11 cellular contexts compared by ENCODE assay signal in the genomic region with DNA sequence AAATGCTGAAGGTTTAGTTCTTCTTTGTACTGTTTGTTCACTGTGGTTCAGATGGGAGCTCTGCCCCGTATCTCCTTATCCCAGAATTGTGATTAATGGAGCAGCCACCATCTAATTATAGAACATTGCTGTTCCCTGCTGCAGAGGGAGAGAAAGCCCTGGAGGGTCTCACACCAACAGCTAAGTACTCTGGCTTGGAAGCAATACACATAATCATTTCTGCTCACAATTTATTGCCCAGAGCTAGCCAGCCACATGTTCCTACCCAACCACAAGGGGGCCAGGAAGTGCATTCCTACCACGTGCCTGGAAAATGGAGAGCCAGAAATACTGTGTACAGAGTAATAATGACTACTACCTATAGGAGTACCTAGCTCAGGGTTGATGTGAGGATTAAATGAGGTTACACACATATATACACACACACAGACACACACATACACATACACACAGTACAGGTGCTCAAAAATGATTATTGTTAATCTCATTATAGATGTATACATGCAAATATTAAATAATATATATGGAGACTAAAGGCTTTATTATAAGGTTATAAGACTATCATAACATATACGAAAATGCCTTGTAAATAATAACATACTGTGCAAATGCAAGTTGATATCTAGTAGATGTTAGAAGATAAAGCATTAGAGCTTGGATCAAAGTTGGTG. TPM values are rescaled to one million over a fixed set of nuclear protein-coding genes. Genes with fewer than 3 reads are reported as not detected.
DNase-seq lines count a peak whose midpoint lies in the region; TF ChIP-seq lines count a peak whose summit lies in the region.
"Had no signal": no experiment of that assay in that cellular context is flagged by ENCODE, and none has a peak within 500 bp of the region (broad histone marks: within the 10 kb centered on the region; RNA-seq: fewer than 3 reads in every experiment).

No MANE protein-coding gene starts in this region.

- no peak overlapping the region for H3K27ac Mint-ChIP-seq in CD4-positive, alpha-beta memory T cell
- H3K27ac Mint-ChIP-seq: activated naive CD4-positive, alpha-beta T cell treated with anti-CD3 and anti-CD28 coated beads, Interleukin-2, amount 50 U/mL, for 24 hours had no signal

- H3K36me3 Mint-ChIP-seq in CD4-positive, alpha-beta memory T cell: no peaks in the 10 kb centered on the region
- H3K36me3 Mint-ChIP-seq: activated naive CD4-positive, alpha-beta T cell treated with anti-CD3 and anti-CD28 coated beads, Interleukin-2, amount 50 U/mL, for 24 hours had no signal

- H3K4me3 ChIP-seq in AG10803 (ENCODE audit: low read length): no peak overlapping the region
- no peak overlapping the region for H3K4me3 ChIP-seq in CD4-positive, alpha-beta memory T cell (ENCODE audit: low read length in 2 of 2)

- H3K27me3 Mint-ChIP-seq in CD4-positive, alpha-beta memory T cell: peaks cover 15 to 30% of the 10 kb centered on the region in 2 donors

- H3K9me3 ChIP-seq in CD4-positive, alpha-beta memory T cell (ENCODE audit: control insufficient read depth in 1 of 2, low read length in 2 of 2): no peaks in the 10 kb centered on the region

- H3K27me3 ChIP-seq in CD4-positive, alpha-beta memory T cell (ENCODE audit: insufficient read depth, low read length): peaks cover 4% of the 10 kb centered on the region

- H3K9me3 Mint-ChIP-seq in CD4-positive, alpha-beta memory T cell: peaks cover 0 to 6% (median under 1%) of the 10 kb centered on the region in 8 donors

- no peaks in the 10 kb centered on the region for H3K36me3 ChIP-seq in CD4-positive, alpha-beta memory T cell (ENCODE audit: insufficient read depth, low read length)

- H3K4me3 Mint-ChIP-seq in CD4-positive, alpha-beta memory T cell: no peak overlapping the region
- H3K4me3 Mint-ChIP-seq: activated naive CD4-positive, alpha-beta T cell treated with anti-CD3 and anti-CD28 coated beads, Interleukin-2, amount 50 U/mL, for 24 hours had no signal

- no peaks in the 10 kb centered on the region for H3K4me1 Mint-ChIP-seq in CD4-positive, alpha-beta memory T cell
- H3K4me1 Mint-ChIP-seq: activated naive CD4-positive, alpha-beta T cell treated with anti-CD3 and anti-CD28 coated beads, Interleukin-2, amount 50 U/mL, for 24 hours had no signal

- intact Hi-C loops in CD4-positive, alpha-beta memory T cell (cut with micrococcal nuclease): no loop called here

- POLR2A ChIA-PET in CD4-positive, alpha-beta memory T cell (lab: Charles Lee; ENCODE audit: partially characterized antibody): no interaction called here

- no peak overlapping the region for H3K27ac ChIP-seq in CD4-positive, alpha-beta memory T cell (ENCODE audit: low read depth, low read length)

- CTCF ChIA-PET in CD4-positive, alpha-beta memory T cell (lab: Charles Lee; ENCODE audit: partially characterized antibody): interaction anchor here (0.7 kb wide), 1 partner anchor 10 kb away, joined by 3 read pairs; no protein-coding TSS in a partner anchor

- peak; percentile 38 for TF ChIP-seq CTCF in AG10803 (conservative IDR thresholded peaks at IDR 0.05; ENCODE audit: low read length)

- DNase-seq in AG10803 (ENCODE audit: low read depth) (peak; percentile 13), HK-2 (ENCODE audit: unreplicated experiment) (peak; percentile 11), amniotic epithelial cell (ENCODE audit: low read depth) (peak; percentile 63), iris pigment epithelial cell (ENCODE audit: low read depth) (peak; percentile 52), AML-193 (lab: John Stamatoyannopoulos, UW) (no peak), HPDE6-E6E7 (ENCODE audit: extremely low spot score) (no peak), NCI-H1930 (lab: John Stamatoyannopoulos, UW) (no peak)
- DNase-seq in CD4-positive, alpha-beta memory T cell: no peak
- DNase-seq: RPMI8226; stimulated activated CD4-positive, alpha-beta T cell treated with anti-CD3 and anti-CD28 coated beads, Interleukin-4, amount 100 ng/mL, for 1 hour had no signal

- no peaks in the 10 kb centered on the region for H3K4me1 ChIP-seq in CD4-positive, alpha-beta memory T cell (ENCODE audit: insufficient read depth, low read length)

RNA-seq across cellular contexts. Expression of a gene that starts 22.3 kb away (rescaled TPM):
- not detected for total RNA-seq in CD4-positive, alpha-beta memory T cell
- not detected for polyA plus RNA-seq in CD4-positive, alpha-beta memory T cell

Comparison
In these comparisons a context has a peak if more than half of its experiments do, and no peak if none do; other contexts are left out.
1. DNase-seq: peak in AG10803 (single experiment), HK-2 (single experiment), amniotic epithelial cell (single experiment) and iris pigment epithelial cell (single experiment); none in AML-193 (0 of 2), HPDE6-E6E7 (single experiment), CD4-positive, alpha-beta memory T cell (0 of 5) and NCI-H1930 (0 of 2).